8 cellular contexts compared by ENCODE assay signal in the genomic region with DNA sequence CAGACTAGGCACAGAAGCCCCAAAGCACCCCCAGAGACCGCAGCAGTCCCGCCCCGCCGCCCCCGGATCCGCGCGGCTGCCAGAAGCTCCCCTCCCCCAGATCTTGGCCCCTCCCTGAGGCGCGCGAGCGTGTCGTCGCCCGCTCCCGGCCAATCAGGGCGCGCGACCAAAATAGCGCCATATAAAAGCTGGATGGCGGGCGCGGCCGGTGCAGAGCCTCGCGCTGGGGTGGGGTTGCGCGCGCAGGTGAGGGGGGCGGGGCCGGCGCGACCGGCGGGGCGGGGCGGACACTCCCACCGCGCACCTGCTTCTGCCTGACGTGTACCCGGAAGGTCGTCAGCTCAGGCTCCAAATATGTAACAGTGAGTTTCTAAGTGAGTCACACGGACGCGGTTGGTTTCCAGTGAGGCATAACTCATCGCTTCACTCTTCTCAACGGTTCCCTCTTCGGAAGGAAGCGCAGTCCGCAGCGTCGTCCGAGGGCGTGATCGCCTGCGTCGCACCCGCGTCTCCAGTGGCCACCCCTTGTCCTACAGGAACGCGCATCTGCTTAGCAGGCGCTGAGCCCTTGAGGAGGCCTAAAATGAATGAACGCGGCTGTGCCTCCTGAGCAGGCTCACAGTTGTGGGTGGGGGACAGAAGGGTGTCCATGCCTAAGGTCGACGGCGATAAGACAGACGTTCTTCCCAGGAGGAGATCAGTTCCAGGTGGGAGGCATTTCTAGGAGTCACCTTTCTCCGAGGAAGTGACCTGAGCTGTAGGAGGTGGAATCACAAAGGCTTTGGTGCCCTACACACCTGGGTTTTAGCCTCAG. TPM values are rescaled to one million over a fixed set of nuclear protein-coding genes. Genes with fewer than 3 reads are reported as not detected.
DNase-seq lines count a peak whose midpoint lies in the region; ATAC-seq, FAIRE-seq and TF ChIP-seq lines count a peak whose summit lies in the region.

No MANE protein-coding gene starts in this region.

- no peaks in the 10 kb centered on the region for H3K36me3 ChIP-seq in iPS DF 6.9 (ENCODE audit: control insufficient read depth, insufficient read depth, low read length)
- H3K36me3 ChIP-seq in gastrocnemius medialis, result no peaks in the 10 kb centered on the region

- H3K27me3 ChIP-seq in iPS DF 6.9 (ENCODE audit: control insufficient read depth, insufficient read depth, low read length) (no peaks in the 10 kb centered on the region), gastrocnemius medialis (no peaks in the 10 kb centered on the region)

- peak; percentile 63 to 70 for TF ChIP-seq POLR2A in gastrocnemius medialis (IDR thresholded peaks at IDR 0.05)

- H3K4me1 ChIP-seq in iPS DF 6.9 (ENCODE audit: control insufficient read depth, insufficient read depth, low read length) (peaks cover 7% of the 10 kb centered on the region; the same call in 1 of the 2 replicates), gastrocnemius medialis (peaks cover 6 to 10% of the 10 kb centered on the region in 2 donors)

- TF ChIP-seq CTCF in 22Rv1 (IDR thresholded peaks at IDR 0.05) (0 out of 2 replicates have a peak, but pooled peaks have one; percentile 15), astrocyte of the spinal cord (IDR thresholded peaks at IDR 0.05; ENCODE audit: low read depth, low read length) (no peak), gastrocnemius medialis (IDR thresholded peaks at IDR 0.05 in 4 of 5, conservative IDR thresholded peaks at IDR 0.05 in 1 of 5) (peak in 1 of 5 experiments; percentile 5)

- WGBS in iPS DF 6.9 (ENCODE audit: insufficient coverage, insufficient read length), result no CpG with 5 or more reads among the region's 69 CpGs

- peak; percentile 100 for FAIRE-seq in GM18507 (lab: Jason Lieb, UNC)

- peak overlapping the region; percentile 99 for H3K27ac ChIP-seq in 22Rv1
- H3K27ac ChIP-seq in iPS DF 6.9 (ENCODE audit: low read length), result no peak overlapping the region
- H3K27ac ChIP-seq in gastrocnemius medialis, result peak overlapping the region; percentile 72 to 80 (median 76)

- intact Hi-C loops in gastrocnemius medialis (cut with DNase I; ENCODE audit: low total_unique reads), result loop anchor here (2.0 kb wide), 1 partner anchor 51 kb away; the partner anchor contains the start of gene EZR

- peak; percentile 92 for DNase-seq in GM18507 (ENCODE audit: extremely low spot score, insufficient read length, low read depth)
- DNase-seq in NCI-H187 (lab: John Stamatoyannopoulos, UW), result peak; percentile 91 to 92
- DNase-seq in T1000 (lab: John Stamatoyannopoulos, UW), result peak; percentile 53
- peak; percentile 93 for DNase-seq in astrocyte of the spinal cord (ENCODE audit: low read depth, low spot score)
- DNase-seq in iPS DF 6.9 (ENCODE audit: low read depth, low spot score), result no peak
- peak; percentile 61 to 87 for DNase-seq in gastrocnemius medialis

- peak; percentile 91 for ATAC-seq in HG02943 (IDR thresholded peaks at IDR 0.05; ENCODE audit: low read depth, unreplicated experiment)
- ATAC-seq in gastrocnemius medialis, result peak; percentile 91 to 94

- in situ Hi-C loops in astrocyte of the spinal cord (cut with HindIII; ENCODE audit: low sequenced_read_pairs) (no loop called here), gastrocnemius medialis (cut with MboI; ENCODE audit: low sequenced_read_pairs in 4 of 4) (no loop called here)

- H3K9me3 ChIP-seq in iPS DF 6.9 (ENCODE audit: control insufficient read depth, insufficient read depth, low read length), result no peaks in the 10 kb centered on the region
- no peaks in the 10 kb centered on the region for H3K9me3 ChIP-seq in gastrocnemius medialis

- H3K4me3 ChIP-seq in astrocyte of the spinal cord (ENCODE audit: low read depth, low read length) (peak overlapping the region; percentile 45), iPS DF 6.9 (ENCODE audit: low read length) (peak overlapping the region; percentile 51; the same call in 1 of the 2 replicates), gastrocnemius medialis (peak overlapping the region; percentile 53 to 57 (median 55))

RNA-seq across cellular contexts. Expression of gene EZR, which starts 50.6 kb away (rescaled TPM):
- total RNA-seq in gastrocnemius medialis, result 10 to 100 TPM; 18.1 to 54.1 (median 33.6) TPM
